ENCODE assay signal across 9 cellular contexts in the genomic region with DNA sequence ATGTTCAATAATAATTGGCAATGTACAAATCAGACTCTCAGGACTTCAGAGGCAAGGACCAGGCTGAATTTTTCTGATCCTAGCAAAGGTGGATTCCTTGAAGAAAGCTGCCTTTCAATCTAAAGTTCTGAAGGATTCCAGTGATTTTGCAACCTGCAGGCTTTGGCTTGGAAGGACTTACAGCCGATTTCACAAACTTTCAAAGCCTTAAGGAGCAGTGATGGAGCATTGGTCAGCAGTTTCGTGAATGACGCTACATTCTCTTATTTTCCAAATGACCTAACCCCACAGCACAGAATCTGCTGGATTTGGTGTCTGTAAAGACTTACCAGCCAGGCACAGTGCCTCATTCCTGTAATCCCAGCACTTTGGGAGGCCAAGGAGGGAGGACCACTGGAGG.
DNase-seq lines count a peak whose midpoint lies in the region; ATAC-seq and TF ChIP-seq lines count a peak whose summit lies in the region.
"Had no signal": no experiment of that assay in that cellular context is flagged by ENCODE, and none has a peak within 500 bp of the region (broad histone marks: within the 10 kb centered on the region; RNA-seq: fewer than 3 reads in every experiment).

No MANE protein-coding gene starts in this region.

- no peaks in the 10 kb centered on the region for H3K27me3 Mint-ChIP-seq in T-helper 1 cell treated with Interleukin-12 subunit alpha and Interleukin-12 subunit beta and Interleukin-4 antibody, amounts not matched to agents 30 μg/mL and 1 μg/mL, for 36 hours (ENCODE audit: low read depth)
- no peaks in the 10 kb centered on the region for H3K27me3 Mint-ChIP-seq in activated CD8-positive, alpha-beta T cell treated with anti-CD3 and anti-CD28 coated beads, Interleukin-2, amount 10 ng/mL, durations not matched to agents 7 days and 5 days (ENCODE audit: low read depth)
- H3K27me3 Mint-ChIP-seq in stimulated activated naive CD8-positive, alpha-beta T cell treated with anti-CD3 and anti-CD28 coated beads, Interleukin-15, amount 100 ng/mL, for 72 hours, result no peaks in the 10 kb centered on the region

- peak overlapping the region; percentile 71 for H3K4me2 ChIP-seq in hepatocyte

- no peaks in the 10 kb centered on the region for H3K9me3 ChIP-seq in hepatocyte (ENCODE audit: low read depth)

- H3K9me2 ChIP-seq in hepatocyte (replicated peaks; ENCODE audit: insufficient read depth), result no peaks in the 10 kb centered on the region

- no peaks in the 10 kb centered on the region for H3K36me3 Mint-ChIP-seq in T-helper 1 cell treated with Interleukin-12 subunit alpha and Interleukin-12 subunit beta and Interleukin-4 antibody, amounts not matched to agents 30 μg/mL and 1 μg/mL, for 36 hours (ENCODE audit: low read depth)
- H3K36me3 Mint-ChIP-seq in activated CD8-positive, alpha-beta T cell treated with anti-CD3 and anti-CD28 coated beads, Interleukin-2, amount 10 ng/mL, durations not matched to agents 7 days and 5 days (ENCODE audit: low read depth), result no peaks in the 10 kb centered on the region

- H3K9me3 Mint-ChIP-seq in T-helper 1 cell treated with Interleukin-12 subunit alpha and Interleukin-12 subunit beta and Interleukin-4 antibody, amounts not matched to agents 30 μg/mL and 1 μg/mL, for 36 hours, result peaks cover 8% of the 10 kb centered on the region
- peaks cover 6% of the 10 kb centered on the region for H3K9me3 Mint-ChIP-seq in activated CD8-positive, alpha-beta T cell treated with anti-CD3 and anti-CD28 coated beads, Interleukin-2, amount 10 ng/mL, durations not matched to agents 7 days and 5 days (ENCODE audit: insufficient read depth)
- H3K9me3 Mint-ChIP-seq in stimulated activated naive CD8-positive, alpha-beta T cell treated with anti-CD3 and anti-CD28 coated beads, Interleukin-15, amount 100 ng/mL, for 72 hours, result no peaks in the 10 kb centered on the region

- DNase-seq in T-helper 1 cell (no peak), hepatocyte (ENCODE audit: low spot score) (peak; percentile 39), NCI-H1105 treated with DMSO at 0.1 percent for 48 hours (lab: John Stamatoyannopoulos, UW) (no peak), foreskin melanocyte (no peak)
- DNase-seq in activated CD8-positive, alpha-beta T cell treated with anti-CD3 and anti-CD28 coated beads, Interleukin-2, amount 10 ng/mL, durations not matched to agents 7 days and 5 days, result no peak
- no peak for DNase-seq in stimulated activated naive CD8-positive, alpha-beta T cell treated with anti-CD3 and anti-CD28 coated beads, Interleukin-15, amount 100 ng/mL, for 72 hours
- DNase-seq: NK-92 treated with Interleukin-12 subunit alpha and Interleukin-12 subunit beta, amount 100 ng/mL, for 24 hours had no signal

- 67% methylated on average over 3 of the region's 3 CpGs for WGBS in hepatocyte (ENCODE audit: low lambda C conversion rate, missing lambda C conversion rate)

- POLR2A ChIA-PET in activated CD8-positive, alpha-beta T cell treated with anti-CD3 and anti-CD28 coated beads, Interleukin-2, amount 10 ng/mL, durations not matched to agents 7 days and 5 days (lab: Charles Lee), result interaction anchor here (1.4 kb wide), 1 partner anchor 11 kb away, joined by 3 read pairs; no protein-coding TSS in a partner anchor

- no peak for ATAC-seq in activated CD8-positive, alpha-beta T cell treated with anti-CD3 and anti-CD28 coated beads, Interleukin-2, amount 10 ng/mL, durations not matched to agents 7 days and 5 days
- ATAC-seq in stimulated activated naive CD8-positive, alpha-beta T cell treated with anti-CD3 and anti-CD28 coated beads, Interleukin-15, amount 100 ng/mL, for 72 hours, result no peak
- no peak for ATAC-seq in GM21529 (IDR thresholded peaks at IDR 0.05; ENCODE audit: unreplicated experiment)

- TF ChIP-seq CTCF in hepatocyte (IDR thresholded peaks at IDR 0.05; ENCODE audit: poor library complexity), result no peak

- H3K27me3 ChIP-seq in hepatocyte, result no peaks in the 10 kb centered on the region

- H3K4me3 ChIP-seq in hepatocyte, result no peak overlapping the region

- no peak overlapping the region for H2AFZ ChIP-seq in hepatocyte

- CTCF ChIA-PET in activated CD8-positive, alpha-beta T cell treated with anti-CD3 and anti-CD28 coated beads, Interleukin-2, amount 10 ng/mL, durations not matched to agents 7 days and 5 days (lab: Charles Lee), result interaction anchor here (1.5 to 2.0 kb wide), 2 partner anchors 9 to 16 kb away, joined by 4 to 5 read pairs; no protein-coding TSS in a partner anchor

- H3K79me2 ChIP-seq in hepatocyte, result no peaks in the 10 kb centered on the region

- H3K4me1 Mint-ChIP-seq in T-helper 1 cell treated with Interleukin-12 subunit alpha and Interleukin-12 subunit beta and Interleukin-4 antibody, amounts not matched to agents 30 μg/mL and 1 μg/mL, for 36 hours (ENCODE audit: low read depth), result peaks cover 11% of the 10 kb centered on the region
- H3K4me1 Mint-ChIP-seq in activated CD8-positive, alpha-beta T cell treated with anti-CD3 and anti-CD28 coated beads, Interleukin-2, amount 10 ng/mL, durations not matched to agents 7 days and 5 days (ENCODE audit: low read depth), result peaks cover 15% of the 10 kb centered on the region
- H3K4me1 Mint-ChIP-seq in stimulated activated naive CD8-positive, alpha-beta T cell treated with anti-CD3 and anti-CD28 coated beads, Interleukin-15, amount 100 ng/mL, for 72 hours, result peaks cover 28% of the 10 kb centered on the region

- H4K20me1 ChIP-seq in hepatocyte (ENCODE audit: insufficient read depth, poor library complexity, severe bottlenecking), result no peaks in the 10 kb centered on the region

- peak overlapping the region; percentile 94 for H3K27ac Mint-ChIP-seq in T-helper 1 cell treated with Interleukin-12 subunit alpha and Interleukin-12 subunit beta and Interleukin-4 antibody, amounts not matched to agents 30 μg/mL and 1 μg/mL, for 36 hours
- H3K27ac Mint-ChIP-seq in activated CD8-positive, alpha-beta T cell treated with anti-CD3 and anti-CD28 coated beads, Interleukin-2, amount 10 ng/mL, durations not matched to agents 7 days and 5 days, result peak overlapping the region; percentile 70
- no peak overlapping the region for H3K27ac Mint-ChIP-seq in stimulated activated naive CD8-positive, alpha-beta T cell treated with anti-CD3 and anti-CD28 coated beads, Interleukin-15, amount 100 ng/mL, for 72 hours

- H3K4me1 ChIP-seq in hepatocyte (ENCODE audit: insufficient read depth), result peaks cover 11% of the 10 kb centered on the region

- H3K27ac ChIP-seq in hepatocyte, result peak overlapping the region; percentile 88

- H3K36me3 ChIP-seq in hepatocyte (replicated peaks; ENCODE audit: insufficient read depth, low read depth), result no peaks in the 10 kb centered on the region

- peak overlapping the region; percentile 32 for H3K4me3 Mint-ChIP-seq in T-helper 1 cell treated with Interleukin-12 subunit alpha and Interleukin-12 subunit beta and Interleukin-4 antibody, amounts not matched to agents 30 μg/mL and 1 μg/mL, for 36 hours
- H3K4me3 Mint-ChIP-seq in activated CD8-positive, alpha-beta T cell treated with anti-CD3 and anti-CD28 coated beads, Interleukin-2, amount 10 ng/mL, durations not matched to agents 7 days and 5 days, result peak overlapping the region; percentile 31
- H3K4me3 Mint-ChIP-seq in stimulated activated naive CD8-positive, alpha-beta T cell treated with anti-CD3 and anti-CD28 coated beads, Interleukin-15, amount 100 ng/mL, for 72 hours, result peak overlapping the region; percentile 85 to 90

Comparison
In these comparisons a context has a peak if more than half of its experiments do, and no peak if none do; other contexts are left out.
1. H3K27ac Mint-ChIP-seq: peak in T-helper 1 cell treated with Interleukin-12 subunit alpha and Interleukin-12 subunit beta and Interleukin-4 antibody, amounts not matched to agents 30 μg/mL and 1 μg/mL, for 36 hours (single experiment) and activated CD8-positive, alpha-beta T cell treated with anti-CD3 and anti-CD28 coated beads, Interleukin-2, amount 10 ng/mL, durations not matched to agents 7 days and 5 days (single experiment); none in stimulated activated naive CD8-positive, alpha-beta T cell treated with anti-CD3 and anti-CD28 coated beads, Interleukin-15, amount 100 ng/mL, for 72 hours (0 of 2).
2. H3K4me3 Mint-ChIP-seq: peak in every context shown above with its lines; median percentile 88 in stimulated activated naive CD8-positive, alpha-beta T cell treated with anti-CD3 and anti-CD28 coated beads, Interleukin-15, amount 100 ng/mL, for 72 hours; 32 in T-helper 1 cell treated with Interleukin-12 subunit alpha and Interleukin-12 subunit beta and Interleukin-4 antibody, amounts not matched to agents 30 μg/mL and 1 μg/mL, for 36 hours; 31 in activated CD8-positive, alpha-beta T cell treated with anti-CD3 and anti-CD28 coated beads, Interleukin-2, amount 10 ng/mL, durations not matched to agents 7 days and 5 days.